Comparison of ENCODE assay signal across 1 cellular context in the genomic region with DNA sequence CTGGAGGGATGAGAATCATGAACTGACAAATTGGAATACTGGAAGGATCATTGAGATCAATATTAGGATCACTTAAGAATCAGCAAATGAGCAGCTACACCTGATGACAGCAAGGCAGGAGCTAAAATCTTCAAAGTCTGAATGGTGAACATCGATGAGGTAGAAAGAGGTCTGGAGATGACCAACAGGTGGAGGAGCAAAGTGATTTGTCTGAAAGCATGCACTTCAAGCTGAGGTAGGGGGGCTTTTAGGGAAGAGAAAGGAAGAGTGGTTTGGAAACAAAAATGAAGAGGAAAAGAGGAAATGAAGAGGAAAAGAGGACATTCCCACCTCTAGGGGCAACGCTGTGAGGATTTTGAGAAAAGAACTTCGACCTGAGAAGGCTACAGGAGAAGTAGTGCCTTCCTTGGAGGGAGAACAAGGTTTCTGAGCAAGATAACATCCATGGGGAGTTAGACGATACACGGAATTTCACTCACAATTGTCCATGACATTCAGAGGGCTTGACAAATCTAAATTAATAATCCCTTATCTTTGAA.
TF ChIP-seq lines count a peak whose summit lies in the region.

No MANE protein-coding gene starts in this region.

TF ChIP-seq in WTC11, 78 proteins besides CTCF, POLR2A, EP300 and RAD21:
- TF ChIP-seq TEAD1 (CRISPR knock-in tag; IDR thresholded peaks at IDR 0.05) = 0 out of 2 replicates have a peak, but pooled peaks have one; percentile 32
- TF ChIP-seq PRRX2 (CRISPR knock-in tag; IDR thresholded peaks at IDR 0.05) = no peak
